In the genomic region with DNA sequence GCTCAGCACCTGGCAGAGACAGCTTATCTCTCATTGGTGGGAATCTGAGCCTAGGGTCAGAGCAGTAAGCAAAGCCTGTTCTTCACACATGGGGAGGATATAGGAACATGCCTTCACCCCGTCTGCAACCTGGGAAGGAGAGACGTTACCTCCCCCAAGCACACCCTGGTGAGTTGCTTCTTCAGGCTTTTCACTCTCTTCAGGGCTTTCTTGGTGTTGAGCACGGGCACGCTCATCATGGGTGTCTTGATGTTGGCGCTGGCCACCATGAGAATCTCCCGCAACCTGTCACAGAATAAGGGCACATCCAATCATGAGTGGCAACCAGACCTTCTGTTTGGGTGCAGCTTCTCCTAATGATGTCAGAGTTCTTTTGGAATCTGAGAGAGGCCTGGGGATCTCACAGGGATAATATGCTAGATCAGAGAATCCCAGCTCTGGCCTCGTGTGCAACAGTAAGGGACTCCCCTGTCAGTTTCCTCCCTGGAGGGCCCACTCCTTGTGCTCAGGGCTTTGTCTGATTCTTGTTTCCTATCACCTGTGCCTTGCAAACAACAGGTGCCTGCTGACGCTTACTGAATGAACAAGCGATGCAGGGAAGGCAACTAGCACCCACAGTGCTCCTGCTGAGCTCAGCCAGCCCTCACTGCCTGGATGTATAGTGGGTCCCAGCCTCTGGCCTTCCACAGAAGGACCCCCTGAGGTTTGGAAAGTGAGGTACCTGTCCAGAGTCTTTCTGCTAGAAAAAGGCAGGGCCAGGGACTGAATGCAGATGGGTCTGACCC, we compare ENCODE assay signal across 12 cellular contexts.
DNase-seq lines count a peak whose midpoint lies in the region; ATAC-seq and TF ChIP-seq lines count a peak whose summit lies in the region.
"Had no signal": no experiment of that assay in that cellular context is flagged by ENCODE, and none has a peak within 500 bp of the region (broad histone marks: within the 10 kb centered on the region; RNA-seq: fewer than 3 reads in every experiment).

No MANE protein-coding gene starts in this region.

- WGBS in stomach, 5 donors: 86 to 95% (median 92%) methylated on average over 9 of the region's 9 CpGs

- intact Hi-C loops in activated B cell treated with CpG ODN at 0.5 μM for 24 hours (cut with micrococcal nuclease) (loop anchor here (5.0 kb wide), 2 partner anchors 62 to 287 kb away; a partner anchor contains a TSS), stomach (cut with DNase I; ENCODE audit: low total_unique reads) (loop anchor here (10.0 kb wide), 1 partner anchor 155 kb away; a partner anchor contains a TSS)

- no peak for ATAC-seq in activated CD8-positive, alpha-beta memory T cell treated with anti-CD3 and anti-CD28 coated beads, Interleukin-2, amount 10 ng/mL, durations not matched to agents 7 days and 5 days
- ATAC-seq in activated B cell treated with CpG ODN at 0.5 μM for 24 hours (ENCODE audit: low read depth) (no peak), left lobe of liver (no peak), GM21367 (IDR thresholded peaks at IDR 0.05; ENCODE audit: unreplicated experiment) (no peak)
- ATAC-seq: Panc1 had no signal

- no peaks in the 10 kb centered on the region for H3K9me3 ChIP-seq in stomach

- H3K27me3 ChIP-seq in stomach: no peaks in the 10 kb centered on the region

- H3K4me3 ChIP-seq in stomach: no peak overlapping the region

- no peak for TF ChIP-seq EP300 in stomach (IDR thresholded peaks at IDR 0.05)

- POLR2A ChIA-PET in activated B cell treated with CpG ODN at 0.5 μM for 24 hours (lab: Charles Lee): interaction anchor here (0.5 kb wide), 1 partner anchor 428 kb away, joined by 5 read pairs; a partner anchor contains a TSS

- peaks cover 36% of the 10 kb centered on the region for H3K36me3 Mint-ChIP-seq in activated CD8-positive, alpha-beta memory T cell treated with anti-CD3 and anti-CD28 coated beads, Interleukin-2, amount 10 ng/mL, durations not matched to agents 7 days and 5 days
- peaks cover 72% of the 10 kb centered on the region for H3K36me3 Mint-ChIP-seq in activated B cell treated with CpG ODN at 0.5 μM for 24 hours (ENCODE audit: low read depth)
- H3K36me3 Mint-ChIP-seq in osteocyte (ENCODE audit: unreplicated experiment): peaks cover 38% of the 10 kb centered on the region

- no peak overlapping the region for H3K4me3 Mint-ChIP-seq in activated CD8-positive, alpha-beta memory T cell treated with anti-CD3 and anti-CD28 coated beads, Interleukin-2, amount 10 ng/mL, durations not matched to agents 7 days and 5 days
- no peak overlapping the region for H3K4me3 Mint-ChIP-seq in activated B cell treated with CpG ODN at 0.5 μM for 24 hours
- H3K4me3 Mint-ChIP-seq in osteocyte (ENCODE audit: unreplicated experiment): no peak overlapping the region

- CTCF ChIA-PET in activated CD8-positive, alpha-beta memory T cell treated with anti-CD3 and anti-CD28 coated beads, Interleukin-2, amount 10 ng/mL, durations not matched to agents 7 days and 5 days (lab: Charles Lee): interaction anchor here (1.0 to 8.4 kb wide), 8 partner anchors 24 to 310 kb away, joined by 3 to 121 read pairs (median 4); a partner anchor contains a TSS
- CTCF ChIA-PET in activated B cell treated with CpG ODN at 0.5 μM for 24 hours (lab: Charles Lee): interaction anchor here (6.4 to 6.8 kb wide), 2 partner anchors 39 to 211 kb away, joined by 64 to 106 read pairs; no protein-coding TSS in a partner anchor

- H3K9me3 Mint-ChIP-seq in activated CD8-positive, alpha-beta memory T cell treated with anti-CD3 and anti-CD28 coated beads, Interleukin-2, amount 10 ng/mL, durations not matched to agents 7 days and 5 days (ENCODE audit: low read depth): no peaks in the 10 kb centered on the region
- H3K9me3 Mint-ChIP-seq in activated B cell treated with CpG ODN at 0.5 μM for 24 hours: no peaks in the 10 kb centered on the region
- no peaks in the 10 kb centered on the region for H3K9me3 Mint-ChIP-seq in osteocyte (ENCODE audit: unreplicated experiment)

- H3K4me1 Mint-ChIP-seq in activated CD8-positive, alpha-beta memory T cell treated with anti-CD3 and anti-CD28 coated beads, Interleukin-2, amount 10 ng/mL, durations not matched to agents 7 days and 5 days: peaks cover 72% of the 10 kb centered on the region
- H3K4me1 Mint-ChIP-seq in activated B cell treated with CpG ODN at 0.5 μM for 24 hours (peaks cover 57% of the 10 kb centered on the region), osteocyte (ENCODE audit: unreplicated experiment) (peaks cover 42% of the 10 kb centered on the region)

- no peaks in the 10 kb centered on the region for H3K27me3 Mint-ChIP-seq in activated CD8-positive, alpha-beta memory T cell treated with anti-CD3 and anti-CD28 coated beads, Interleukin-2, amount 10 ng/mL, durations not matched to agents 7 days and 5 days
- H3K27me3 Mint-ChIP-seq in activated B cell treated with CpG ODN at 0.5 μM for 24 hours: no peaks in the 10 kb centered on the region
- no peaks in the 10 kb centered on the region for H3K27me3 Mint-ChIP-seq in osteocyte (ENCODE audit: unreplicated experiment)

- H3K27ac Mint-ChIP-seq in activated CD8-positive, alpha-beta memory T cell treated with anti-CD3 and anti-CD28 coated beads, Interleukin-2, amount 10 ng/mL, durations not matched to agents 7 days and 5 days: peak overlapping the region; percentile 95
- peak overlapping the region; percentile 97 for H3K27ac Mint-ChIP-seq in activated B cell treated with CpG ODN at 0.5 μM for 24 hours
- no peak overlapping the region for H3K27ac Mint-ChIP-seq in osteocyte (ENCODE audit: unreplicated experiment)

- H3K27ac ChIP-seq in stomach: peak overlapping the region in 3 of 5 donors; percentile 84 to 90 (median 90)
- H3K27ac ChIP-seq: WERI-Rb-1 had no signal

- H3K36me3 ChIP-seq in stomach: peaks cover 34 to 81% (median 68%) of the 10 kb centered on the region in 4 donors

- H3K4me1 ChIP-seq in stomach: peaks cover 28 to 47% (median 43%) of the 10 kb centered on the region in 4 donors

- no peak for TF ChIP-seq CTCF in activated B cell treated with CpG ODN at 0.5 μM for 24 hours (IDR thresholded peaks at IDR 0.05)
- no peak for TF ChIP-seq CTCF in stomach (IDR thresholded peaks at IDR 0.05)
- TF ChIP-seq CTCF in osteocyte (IDR thresholded peaks at IDR 0.05): no peak

- TF ChIP-seq POLR2A in stomach (IDR thresholded peaks at IDR 0.05): no peak

- no peak for DNase-seq in activated CD8-positive, alpha-beta memory T cell treated with anti-CD3 and anti-CD28 coated beads, Interleukin-2, amount 10 ng/mL, durations not matched to agents 7 days and 5 days
- DNase-seq in activated CD8-positive, alpha-beta memory T cell treated with anti-CD3 and anti-CD28 coated beads for 24 hours: no peak
- no peak for DNase-seq in activated B cell treated with CpG ODN at 0.5 μM for 24 hours
- DNase-seq in left lobe of liver (ENCODE audit: low spot score): peak; percentile 39
- DNase-seq in stomach: peak; percentile 17
- no peak for DNase-seq in osteocyte (ENCODE audit: extremely low spot score, unreplicated experiment)
- no peak for DNase-seq in DMS79 treated with DMSO at 0.1 percent for 48 hours (lab: John Stamatoyannopoulos, UW)
- DNase-seq: ACHN, amniotic stem cell, WERI-Rb-1 had no signal

Comparison
In these comparisons a context has a peak if more than half of its experiments do, and no peak if none do; other contexts are left out.
1. DNase-seq: peak in left lobe of liver (single experiment) and stomach (single experiment); none in activated CD8-positive, alpha-beta memory T cell treated with anti-CD3 and anti-CD28 coated beads, Interleukin-2, amount 10 ng/mL, durations not matched to agents 7 days and 5 days (single experiment), activated CD8-positive, alpha-beta memory T cell treated with anti-CD3 and anti-CD28 coated beads for 24 hours (single experiment), activated B cell treated with CpG ODN at 0.5 μM for 24 hours (single experiment), osteocyte (single experiment) and DMS79 treated with DMSO at 0.1 percent for 48 hours (single experiment).